Comparison of ENCODE assay signal across 25 cellular contexts in the genomic region with DNA sequence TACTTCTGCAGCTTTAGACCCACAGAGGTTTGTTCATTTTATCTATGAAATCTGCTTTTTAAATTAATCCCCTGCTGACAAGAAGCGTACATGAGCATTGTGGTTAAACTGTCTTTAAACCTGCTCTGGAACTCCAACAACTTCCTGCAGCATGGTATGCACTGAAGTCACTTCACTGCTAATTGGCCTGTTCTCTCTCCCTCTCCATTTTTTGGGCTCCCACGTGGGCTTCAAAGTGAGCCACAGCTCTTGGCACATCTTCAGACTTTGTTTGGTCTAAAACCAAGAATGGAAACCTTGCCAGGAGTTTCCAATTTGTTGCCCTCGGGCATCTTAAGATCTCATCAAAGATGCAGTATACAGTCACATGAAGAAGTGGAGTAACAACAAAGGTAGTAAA.
A peak's percentile ranks its signal among the peaks of the same experiment; 100 is the strongest.
DNase-seq lines count a peak whose midpoint lies in the region; TF ChIP-seq lines count a peak whose summit lies in the region.
"Had no signal": no experiment of that assay in that cellular context is flagged by ENCODE, and none has a peak within 500 bp of the region (broad histone marks: within the 10 kb centered on the region; RNA-seq: fewer than 3 reads in every experiment).

No MANE protein-coding gene starts in this region.

- BruUV-seq in Calu3 (replicated peaks; lab: Mats Ljungman, UMichigan), result no TSS peak

- H3K36me3 ChIP-seq in CD8-positive, alpha-beta memory T cell (ENCODE audit: insufficient read depth, low read length), result no peaks in the 10 kb centered on the region
- H3K36me3 ChIP-seq: brain microvascular endothelial cell, heart left ventricle, lower lobe of right lung, SJSA1, uterus had no signal

- POLR2A ChIA-PET in CD8-positive, alpha-beta memory T cell (lab: Charles Lee), result no interaction called here

- no peaks in the 10 kb centered on the region for H3K4me1 ChIP-seq in CD8-positive, alpha-beta memory T cell (ENCODE audit: insufficient read depth, low read length)
- H3K4me1 ChIP-seq: heart left ventricle, lower lobe of right lung, uterus had no signal

- peaks cover 46% of the 10 kb centered on the region for H3K4me1 Mint-ChIP-seq in HFFc6 (ENCODE audit: low read depth)
- H3K4me1 Mint-ChIP-seq in CD8-positive, alpha-beta memory T cell, result no peaks in the 10 kb centered on the region
- no peaks in the 10 kb centered on the region for H3K4me1 Mint-ChIP-seq in Calu3 (ENCODE audit: low read depth, unreplicated experiment)
- H3K4me1 Mint-ChIP-seq: activated B cell treated with CpG ODN at 0.5 μM for 24 hours had no signal

- H3K4me3 Mint-ChIP-seq in HFFc6 (peak overlapping the region; percentile 15), Calu3 (ENCODE audit: low read depth, unreplicated experiment) (no peak overlapping the region)
- H3K4me3 Mint-ChIP-seq in CD8-positive, alpha-beta memory T cell, result no peak overlapping the region
- H3K4me3 Mint-ChIP-seq: activated B cell treated with CpG ODN at 0.5 μM for 24 hours; activated CD8-positive, alpha-beta T cell treated with anti-CD3 and anti-CD28 coated beads for 36 hours; activated T-cell treated with anti-CD3 and anti-CD28 coated beads, Interleukin-2, amount 50 U/mL, for 24 hours had no signal

- TF ChIP-seq CTCF in AG10803 (conservative IDR thresholded peaks at IDR 0.05; ENCODE audit: low read length), result no peak
- TF ChIP-seq CTCF in HFFc6 (IDR thresholded peaks at IDR 0.05), result no peak
- no peak for TF ChIP-seq CTCF in NB4 (IDR thresholded peaks at IDR 0.05; ENCODE audit: low read depth, low read length)
- TF ChIP-seq CTCF in Calu3 (IDR thresholded peaks at IDR 0.05; ENCODE audit: unreplicated experiment), result no peak

- H3K9me3 Mint-ChIP-seq in HFFc6 (no peaks in the 10 kb centered on the region), Calu3 (ENCODE audit: low read depth, unreplicated experiment) (peaks cover 15% of the 10 kb centered on the region)
- H3K9me3 Mint-ChIP-seq in CD8-positive, alpha-beta memory T cell, result peaks cover 2 to 14% (median 12%) of the 10 kb centered on the region in 5 donors
- H3K9me3 Mint-ChIP-seq: activated B cell treated with CpG ODN at 0.5 μM for 24 hours; activated CD8-positive, alpha-beta T cell treated with anti-CD3 and anti-CD28 coated beads for 36 hours had no signal

- H3K27ac Mint-ChIP-seq in HFFc6, result peak overlapping the region; percentile 6; the same call in 1 of the 2 replicates
- no peak overlapping the region for H3K27ac Mint-ChIP-seq in CD8-positive, alpha-beta memory T cell
- no peak overlapping the region for H3K27ac Mint-ChIP-seq in Calu3 (ENCODE audit: unreplicated experiment)
- H3K27ac Mint-ChIP-seq: activated B cell treated with CpG ODN at 0.5 μM for 24 hours; activated CD8-positive, alpha-beta T cell treated with anti-CD3 and anti-CD28 coated beads for 36 hours; activated naive CD4-positive, alpha-beta T cell treated with anti-CD3 and anti-CD28 coated beads, Interleukin-2, amount 50 U/mL, for 72 hours; activated T-cell treated with anti-CD3 and anti-CD28 coated beads, Interleukin-2, amount 50 U/mL, for 24 hours had no signal

- peaks cover 5% of the 10 kb centered on the region for H3K27me3 Mint-ChIP-seq in HFFc6 (ENCODE audit: insufficient read depth)
- H3K27me3 Mint-ChIP-seq in CD8-positive, alpha-beta memory T cell, result no peaks in the 10 kb centered on the region
- no peaks in the 10 kb centered on the region for H3K27me3 Mint-ChIP-seq in Calu3 (ENCODE audit: unreplicated experiment)
- H3K27me3 Mint-ChIP-seq: activated B cell treated with CpG ODN at 0.5 μM for 24 hours; activated T-cell treated with anti-CD3 and anti-CD28 coated beads, Interleukin-2, amount 50 U/mL, for 24 hours had no signal

- CTCF ChIA-PET in CD8-positive, alpha-beta memory T cell (lab: Charles Lee), result no interaction called here
- CTCF ChIA-PET in Calu3 (lab: Charles Lee), result no interaction called here

- TF ChIP-seq POLR2A in NB4 (IDR thresholded peaks at IDR 0.05; ENCODE audit: extremely low read depth, insufficient read length), result no peak

- no peak overlapping the region for H3K27ac ChIP-seq in CD8-positive, alpha-beta memory T cell (ENCODE audit: low read depth, low read length)
- H3K27ac ChIP-seq: brain microvascular endothelial cell, coronary artery, heart left ventricle, lower lobe of right lung, SJSA1, uterus had no signal

- H3K4me3 ChIP-seq in AG10803 (ENCODE audit: low read length) (no peak overlapping the region), NB4 (ENCODE audit: low read depth, low read length) (no peak overlapping the region)
- no peak overlapping the region for H3K4me3 ChIP-seq in CD8-positive, alpha-beta memory T cell (ENCODE audit: low read length)
- H3K4me3 ChIP-seq: coronary artery, heart left ventricle, lower lobe of right lung, SJSA1, uterus had no signal

- no peaks in the 10 kb centered on the region for H3K9me3 ChIP-seq in CD8-positive, alpha-beta memory T cell (ENCODE audit: low read length)
- H3K9me3 ChIP-seq: heart left ventricle, lower lobe of right lung, SJSA1, uterus had no signal

- peak; percentile 66 for DNase-seq in AG10803 (ENCODE audit: low read depth)
- peak; percentile 85 for DNase-seq in HFFc6
- peak; percentile 69 for DNase-seq in NB4 (ENCODE audit: low read depth)
- DNase-seq in astrocyte of the hippocampus (ENCODE audit: low read depth, low spot score), result peak; percentile 16
- DNase-seq in CD8-positive, alpha-beta memory T cell, result no peak
- DNase-seq in glomerular visceral epithelial cell (ENCODE audit: extremely low spot score), result no peak
- no peak for DNase-seq in NCI-H146 treated with DMSO at 0.1 percent for 48 hours (lab: John Stamatoyannopoulos, UW; ENCODE audit: unreplicated experiment)
- no peak for DNase-seq in Calu3
- DNase-seq: ACHN; activated B cell treated with CpG ODN at 0.5 μM for 24 hours; activated CD8-positive, alpha-beta T cell treated with anti-CD3 and anti-CD28 coated beads for 36 hours; activated T-cell treated with anti-CD3 and anti-CD28 coated beads, Interleukin-2, amount 50 U/mL, for 24 hours; brain microvascular endothelial cell; heart left ventricle; islet precursor cell; lower lobe of right lung; NCI-H1092 treated with DMSO at 0.1 percent for 48 hours; NCI-H2081 treated with DMSO at 0.1 percent for 48 hours; NCI-H524; stimulated activated CD4-positive, alpha-beta T cell treated with anti-CD3 and anti-CD28 coated beads, Interleukin-12 subunit alpha, Interleukin-12 subunit beta, amount 100 ng/mL, for 4 hours; substantia nigra; uterus had no signal

- intact Hi-C loops in Calu3 (cut with micrococcal nuclease; ENCODE audit: unreplicated experiment), result no loop called here

- no peaks in the 10 kb centered on the region for H3K27me3 ChIP-seq in CD8-positive, alpha-beta memory T cell (ENCODE audit: insufficient read depth, low read length, poor library complexity, severe bottlenecking)
- H3K27me3 ChIP-seq: brain microvascular endothelial cell, heart left ventricle, SJSA1, uterus had no signal

- H3K36me3 Mint-ChIP-seq in HFFc6 (ENCODE audit: low read depth) (no peaks in the 10 kb centered on the region), Calu3 (ENCODE audit: insufficient read depth, unreplicated experiment) (no peaks in the 10 kb centered on the region)
- no peaks in the 10 kb centered on the region for H3K36me3 Mint-ChIP-seq in CD8-positive, alpha-beta memory T cell

Comparison
In these comparisons a context has a peak if more than half of its experiments do, and no peak if none do; other contexts are left out.
1. DNase-seq: peak in AG10803 (single experiment), HFFc6 (single experiment), NB4 (single experiment) and astrocyte of the hippocampus (single experiment); none in CD8-positive, alpha-beta memory T cell (0 of 5), glomerular visceral epithelial cell (single experiment), NCI-H146 treated with DMSO at 0.1 percent for 48 hours (single experiment) and Calu3 (single experiment).